1 cellular context compared by ENCODE assay signal in the genomic region with DNA sequence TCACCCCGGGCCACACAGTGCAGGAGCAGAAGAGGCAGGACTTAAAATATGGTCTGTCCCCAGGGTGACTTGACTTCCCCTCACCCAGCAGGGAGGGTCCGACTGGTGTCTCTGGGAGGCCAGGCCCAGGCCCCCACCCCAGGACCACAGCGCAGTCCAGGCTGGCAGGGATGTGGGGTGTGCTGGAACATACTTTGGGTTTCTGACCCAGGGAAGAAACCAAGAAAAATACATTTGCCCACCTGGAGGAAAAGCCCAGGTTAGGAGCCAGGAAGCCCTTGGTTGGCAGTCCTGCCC.
TF ChIP-seq lines count a peak whose summit lies in the region.

No MANE protein-coding gene starts in this region.

TF ChIP-seq in GM23338, 12 proteins besides CTCF, POLR2A, EP300 and RAD21 (continued from another document):
- TF ChIP-seq NANOG (IDR thresholded peaks at IDR 0.05; ENCODE audit: borderline replicate concordance) (no peak), POLR2AphosphoS5 (IDR thresholded peaks at IDR 0.05; ENCODE audit: low read depth) (no peak), REST (IDR thresholded peaks at IDR 0.05; ENCODE audit: unreplicated experiment) (no peak), CREB1 (CRISPR knock-in tag; IDR thresholded peaks at IDR 0.05; ENCODE audit: low read depth) (no peak), ZNF114 (CRISPR knock-in tag; IDR thresholded peaks at IDR 0.05) (no peak), JUNB (IDR thresholded peaks at IDR 0.05; ENCODE audit: unreplicated experiment) (no peak), EZH2 (IDR thresholded peaks at IDR 0.05; ENCODE audit: low read depth, unreplicated experiment) (no peak), ZNF462 (CRISPR knock-in tag; IDR thresholded peaks at IDR 0.05) (no peak), EZH2phosphoT487 (IDR thresholded peaks at IDR 0.05; ENCODE audit: unreplicated experiment) (no peak)
- TF ChIP-seq, protein P1, sequence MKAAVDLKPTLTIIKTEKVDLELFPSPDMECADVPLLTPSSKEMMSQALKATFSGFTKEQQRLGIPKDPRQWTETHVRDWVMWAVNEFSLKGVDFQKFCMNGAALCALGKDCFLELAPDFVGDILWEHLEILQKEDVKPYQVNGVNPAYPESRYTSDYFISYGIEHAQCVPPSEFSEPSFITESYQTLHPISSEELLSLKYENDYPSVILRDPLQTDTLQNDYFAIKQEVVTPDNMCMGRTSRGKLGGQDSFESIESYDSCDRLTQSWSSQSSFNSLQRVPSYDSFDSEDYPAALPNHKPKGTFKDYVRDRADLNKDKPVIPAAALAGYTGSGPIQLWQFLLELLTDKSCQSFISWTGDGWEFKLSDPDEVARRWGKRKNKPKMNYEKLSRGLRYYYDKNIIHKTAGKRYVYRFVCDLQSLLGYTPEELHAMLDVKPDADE (IDR thresholded peaks at IDR 0.05) = no peak
